ENCODE assay signal across 9 cellular contexts in the genomic region with DNA sequence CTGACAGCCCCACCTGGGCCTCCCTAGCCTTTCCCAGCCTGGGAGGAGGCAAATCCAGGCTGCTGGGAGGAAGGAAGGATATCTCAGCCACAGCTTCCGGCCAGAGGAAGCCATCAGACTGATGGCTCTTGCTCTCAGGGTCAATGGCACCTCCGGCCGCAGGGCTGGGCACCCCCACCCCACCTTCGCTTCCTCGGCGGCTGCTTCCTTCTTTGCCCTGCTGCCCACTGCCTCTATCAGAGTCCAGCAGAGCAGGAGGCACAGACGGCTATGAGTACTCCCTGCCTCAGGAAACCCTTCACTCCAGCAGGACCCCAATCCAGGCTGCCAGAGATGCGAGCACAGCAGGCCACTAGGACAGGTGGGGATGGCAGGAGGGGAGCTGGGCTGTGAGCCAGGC. TPM values are rescaled to one million over a fixed set of nuclear protein-coding genes. Genes with fewer than 3 reads are reported as not detected.
DNase-seq lines count a peak whose midpoint lies in the region; ATAC-seq and TF ChIP-seq lines count a peak whose summit lies in the region.
"Had no signal": no experiment of that assay in that cellular context is flagged by ENCODE, and none has a peak within 500 bp of the region (broad histone marks: within the 10 kb centered on the region; RNA-seq: fewer than 3 reads in every experiment).

No MANE protein-coding gene starts in this region.

- H3K4ac ChIP-seq in neuronal stem cell (ENCODE audit: low read length) = no peak overlapping the region

- ATAC-seq in HG03565 (IDR thresholded peaks at IDR 0.05; ENCODE audit: unreplicated experiment) = no peak

- WGBS in neuronal stem cell (ENCODE audit: extremely low coverage in 2 of 2, insufficient read length in 2 of 2, insufficient replicate concordance in 1 of 2), 2 donors = no CpG with 5 or more reads among the region's 8 CpGs

- H3K79me1 ChIP-seq in neuronal stem cell (ENCODE audit: low read depth, low read length) = peaks cover 41% of the 10 kb centered on the region

- H3K9ac ChIP-seq in OCI-LY3 (ENCODE audit: low read length) = peak overlapping the region; percentile 49; the same call in 1 of the 2 replicates
- peak overlapping the region; percentile 7 for H3K9ac ChIP-seq in neuronal stem cell (ENCODE audit: low read depth, low read length, poor library complexity)

- H3K14ac ChIP-seq in neuronal stem cell (ENCODE audit: low read length) = no peak overlapping the region

- H3K4me1 ChIP-seq in OCI-LY3 (ENCODE audit: low read length) = peaks cover 5% of the 10 kb centered on the region
- H3K4me1 ChIP-seq in effector memory CD4-positive, alpha-beta T cell (ENCODE audit: control insufficient read depth, insufficient read depth, low read length, poor library complexity, severe bottlenecking) = peaks cover 33% of the 10 kb centered on the region
- H3K4me1 ChIP-seq in neuronal stem cell (ENCODE audit: control insufficient read depth in 2 of 2, insufficient read depth in 1 of 2, low read depth in 1 of 2, low read length in 2 of 2) = peaks cover 9 to 16% of the 10 kb centered on the region in 2 donors

- H3K36me3 ChIP-seq in OCI-LY3 (replicated peaks; ENCODE audit: low read depth, low read length) (peaks cover 11% of the 10 kb centered on the region), neuronal stem cell (replicated peaks in 1 of 2; ENCODE audit: control insufficient read depth in 2 of 2, insufficient read depth in 2 of 2, low read length in 2 of 2) (peaks cover 53 to 59% of the 10 kb centered on the region in 2 donors)
- peaks cover 49% of the 10 kb centered on the region for H3K36me3 ChIP-seq in effector memory CD4-positive, alpha-beta T cell (ENCODE audit: control insufficient read depth, insufficient read depth, low read length)

- H3K79me2 ChIP-seq in OCI-LY3 (ENCODE audit: low read length) = peaks cover 21% of the 10 kb centered on the region

- H4K20me1 ChIP-seq in OCI-LY3 (ENCODE audit: insufficient read depth, low read length) = no peaks in the 10 kb centered on the region

- H3K9me3 Mint-ChIP-seq in CD14-positive monocyte = peaks cover 0 to 14% (median 1%) of the 10 kb centered on the region in 7 donors

- peak overlapping the region; percentile 66 for H3K23ac ChIP-seq in neuronal stem cell (ENCODE audit: low read depth, low read length, poor library complexity)

- H2BK5ac ChIP-seq in neuronal stem cell (ENCODE audit: low read length) = peak overlapping the region; percentile 68

- H3K27ac Mint-ChIP-seq in CD14-positive monocyte = peak overlapping the region in 3 of 7 donors; percentile 40 to 82 (median 58)

- TF ChIP-seq CTCF in CD14-positive monocyte (IDR thresholded peaks at IDR 0.05) (no peak), OCI-LY3 (IDR thresholded peaks at IDR 0.05; ENCODE audit: low read depth, low read length) (no peak)

- H3K4me2 ChIP-seq in OCI-LY3 (ENCODE audit: low read length) (peak overlapping the region; percentile 92), neuronal stem cell (ENCODE audit: insufficient read depth, low read length, poor library complexity, severe bottlenecking) (no peak overlapping the region)

- H3K36me3 Mint-ChIP-seq in CD14-positive monocyte = peaks cover 19 to 23% of the 10 kb centered on the region in 2 donors

- no peaks in the 10 kb centered on the region for H3K9me3 ChIP-seq in OCI-LY3 (ENCODE audit: insufficient read depth, low read length)
- H3K9me3 ChIP-seq in effector memory CD4-positive, alpha-beta T cell (ENCODE audit: control insufficient read depth, low read length) = no peaks in the 10 kb centered on the region
- no peaks in the 10 kb centered on the region for H3K9me3 ChIP-seq in neuronal stem cell (replicated peaks in 1 of 2; ENCODE audit: control insufficient read depth in 2 of 2, insufficient read depth in 1 of 2, low read depth in 1 of 2, low read length in 2 of 2)

- H2AK5ac ChIP-seq in neuronal stem cell (ENCODE audit: low read depth, low read length) = no peak overlapping the region

- H3K27me3 ChIP-seq in OCI-LY3 (ENCODE audit: low read depth, low read length) (peaks cover 4% of the 10 kb centered on the region; the same call in 1 of the 2 replicates), neuronal stem cell (ENCODE audit: control insufficient read depth in 3 of 3, insufficient read depth in 3 of 3, low read depth in 1 of 3, low read length in 3 of 3) (no peaks in the 10 kb centered on the region)
- no peaks in the 10 kb centered on the region for H3K27me3 ChIP-seq in effector memory CD4-positive, alpha-beta T cell (replicated peaks; ENCODE audit: control insufficient read depth, insufficient read depth, low read length, poor library complexity, severe bottlenecking)

- no peak overlapping the region for H3K18ac ChIP-seq in neuronal stem cell (ENCODE audit: low read length)

- no peak overlapping the region for H2BK120ac ChIP-seq in neuronal stem cell (ENCODE audit: low read depth, low read length)

- H3K4me3 ChIP-seq in OCI-LY3 (ENCODE audit: low read length) (peak overlapping the region; percentile 87), neuronal stem cell (ENCODE audit: low read length in 2 of 2) (peak overlapping the region in 1 of 2 donors; percentile 93)
- no peak overlapping the region for H3K4me3 ChIP-seq in effector memory CD4-positive, alpha-beta T cell (ENCODE audit: insufficient read depth, low read depth, low read length, poor library complexity, severe bottlenecking)

- intact Hi-C loops in CD14-positive monocyte (cut with micrococcal nuclease) = no loop called here

- peaks cover 55% of the 10 kb centered on the region for H3K4me1 Mint-ChIP-seq in CD14-positive monocyte

- no peak overlapping the region for H2BK15ac ChIP-seq in neuronal stem cell (ENCODE audit: low read length)

- H3K27ac ChIP-seq in OCI-LY3 (ENCODE audit: low read length) (no peak overlapping the region), neuronal stem cell (replicated peaks; ENCODE audit: low read length) (no peak overlapping the region)
- peak overlapping the region; percentile 2 for H3K27ac ChIP-seq in effector memory CD4-positive, alpha-beta T cell (ENCODE audit: insufficient read depth, low read length, poor library complexity, severe bottlenecking)

- H4K8ac ChIP-seq in neuronal stem cell (ENCODE audit: low read depth, low read length) = no peak overlapping the region

- no peak overlapping the region for H2BK12ac ChIP-seq in neuronal stem cell (ENCODE audit: low read length)

- peak; percentile 47 for DNase-seq in CD14-positive monocyte (ENCODE audit: low spot score)
- DNase-seq in effector memory CD4-positive, alpha-beta T cell = no peak
- no peak for DNase-seq in neuronal stem cell (ENCODE audit: low spot score)
- no peak for DNase-seq in NCI-H774 (lab: John Stamatoyannopoulos, UW)
- DNase-seq in SHP77 (lab: John Stamatoyannopoulos, UW) = no peak
- no peak for DNase-seq in COR-L47 (lab: John Stamatoyannopoulos, UW)
- DNase-seq: NCI-H526 had no signal

- H3K27me3 Mint-ChIP-seq in CD14-positive monocyte (ENCODE audit: low read depth in 3 of 3) = peaks cover 43 to 87% (median 50%) of the 10 kb centered on the region in 3 donors

- no peak overlapping the region for H2AFZ ChIP-seq in OCI-LY3 (ENCODE audit: low read depth, low read length)
- H2AFZ ChIP-seq in neuronal stem cell (ENCODE audit: low read length) = no peak overlapping the region

- H3K4me3 Mint-ChIP-seq in CD14-positive monocyte = peak overlapping the region; percentile 80 to 91

- H4K91ac ChIP-seq in neuronal stem cell (ENCODE audit: low read depth, low read length, poor library complexity) = no peak overlapping the region

RNA-seq across cellular contexts. Expression of a gene that starts 3.3 kb away (rescaled TPM):
- under 1 TPM; 0.08 to 0.21 TPM for polyA plus RNA-seq in CD14-positive monocyte
- 40.1 TPM for polyA plus RNA-seq in neuronal stem cell (2013, experiment 1 of 2)
- 39.2 TPM for polyA plus RNA-seq in neuronal stem cell (2013, experiment 2 of 2)

RNA-seq across cellular contexts. Expression of a gene that starts 8.8 kb away (rescaled TPM):
- polyA plus RNA-seq in CD14-positive monocyte = 1 to 10 TPM; 9.0 to 9.7 TPM
- 10.5 TPM for polyA plus RNA-seq in neuronal stem cell (2013, experiment 1 of 2)
- 9.7 TPM for polyA plus RNA-seq in neuronal stem cell (2013, experiment 2 of 2)

RNA-seq across cellular contexts. Expression of a gene that starts 22.8 kb away (rescaled TPM):
- polyA plus RNA-seq in CD14-positive monocyte = not detected
- polyA plus RNA-seq in neuronal stem cell (2013, experiment 1 of 2) = 2.3 TPM
- polyA plus RNA-seq in neuronal stem cell (2013, experiment 2 of 2) = 1.9 TPM

RNA-seq across cellular contexts. Expression of a gene that starts 50.5 kb away (rescaled TPM):
- polyA plus RNA-seq in CD14-positive monocyte = 1 to 10 TPM; 1.2 to 4.9 TPM
- polyA plus RNA-seq in neuronal stem cell (2013, experiment 1 of 2) = 13.3 TPM
- polyA plus RNA-seq in neuronal stem cell (2013, experiment 2 of 2) = 13.5 TPM
